In genomic region chr3:191502583-191502982, GRCh38 we compare ENCODE assay signal across 12 cellular contexts. TPM values are rescaled to one million over a fixed set of nuclear protein-coding genes. Genes with fewer than 3 reads are reported as not detected.
DNase-seq lines count a peak whose midpoint lies in the region; ATAC-seq and TF ChIP-seq lines count a peak whose summit lies in the region.
"Had no signal": no experiment of that assay in that cellular context is flagged by ENCODE, and none has a peak within 500 bp of the region (broad histone marks: within the 10 kb centered on the region; RNA-seq: fewer than 3 reads in every experiment).

No MANE protein-coding gene starts in this region.

- H2AFZ ChIP-seq in HCT116 (ENCODE audit: low read depth, low read length, poor library complexity, severe bottlenecking) = no peak overlapping the region

- H4K20me1 ChIP-seq in HCT116 (ENCODE audit: insufficient read depth) = no peaks in the 10 kb centered on the region

- TF ChIP-seq CTCF in HCT116 (IDR thresholded peaks at IDR 0.05 in 2 of 3, conservative IDR thresholded peaks at IDR 0.05 in 1 of 3; ENCODE audit: borderline replicate concordance in 1 of 3, insufficient read depth in 1 of 3, low read depth in 2 of 3, low read length in 2 of 3) (peak; percentile 11 to 60 (median 50); a peak in 3 of 6 replicates), WERI-Rb-1 (IDR thresholded peaks at IDR 0.05; ENCODE audit: low read depth, low read length) (peak; percentile 28; the same call in 1 of the 2 replicates), gastroesophageal sphincter (IDR thresholded peaks at IDR 0.05) (peak in 1 of 4 experiments; percentile 18), prostate gland (IDR thresholded peaks at IDR 0.05) (no peak)

- H3K27ac ChIP-seq in HCT116 (ENCODE audit: low read depth, low read length) (no peak overlapping the region), WERI-Rb-1 (no peak overlapping the region), gastroesophageal sphincter (no peak overlapping the region), prostate gland (no peak overlapping the region)
- H3K27ac ChIP-seq: esophagus squamous epithelium had no signal

- H3K9me2 ChIP-seq in HCT116 (ENCODE audit: insufficient read depth) = no peaks in the 10 kb centered on the region

- BruUV-seq in HCT116 (replicated peaks; lab: Mats Ljungman, UMichigan) = no TSS peak

- no peaks in the 10 kb centered on the region for H3K36me3 ChIP-seq in HCT116 (ENCODE audit: control insufficient read depth in 1 of 2, insufficient read depth in 2 of 2, low read length in 2 of 2)
- H3K36me3 ChIP-seq in WERI-Rb-1 = no peaks in the 10 kb centered on the region
- H3K36me3 ChIP-seq in gastroesophageal sphincter = no peaks in the 10 kb centered on the region
- no peaks in the 10 kb centered on the region for H3K36me3 ChIP-seq in prostate gland
- H3K36me3 ChIP-seq: esophagus squamous epithelium had no signal

- no peak overlapping the region for H3K9ac ChIP-seq in HCT116 (ENCODE audit: low read length)

- peak; percentile 68 for ATAC-seq in HCT116
- ATAC-seq in gastroesophageal sphincter = no peak

- H3K4me1 ChIP-seq in HCT116 (ENCODE audit: control insufficient read depth in 1 of 2, insufficient read depth in 2 of 2, low read length in 2 of 2) (no peaks in the 10 kb centered on the region), gastroesophageal sphincter (peaks cover 0 to 10% (median 0%) of the 10 kb centered on the region in 3 donors), prostate gland (replicated peaks) (no peaks in the 10 kb centered on the region)

- RAD21 ChIA-PET in HCT116 (lab: Charles Lee; ENCODE audit: low non-redundant PET in 1 of 2, low total read pairs in 2 of 2, uncharacterized antibody in 2 of 2, unreplicated experiment in 2 of 2) = no interaction called here

- 40 to 71% methylated on average over 3 of the region's 3 CpGs for WGBS in gastroesophageal sphincter (ENCODE audit: low coverage in 1 of 2), 2 donors
- WGBS in prostate gland = 66% methylated on average over 3 of the region's 3 CpGs

- intact Hi-C loops in HCT116 (cut with micrococcal nuclease) (loop anchor here (5.0 kb wide), 2 partner anchors 305 to 940 kb away; no protein-coding TSS in a partner anchor), prostate gland (cut with DNase I) (no loop called here)

- TF ChIP-seq POLR2A in HCT116 (IDR thresholded peaks at IDR 0.05; ENCODE audit: borderline replicate concordance, extremely low read depth, insufficient read depth, insufficient read length) (no peak), gastroesophageal sphincter (IDR thresholded peaks at IDR 0.05) (no peak), prostate gland (IDR thresholded peaks at IDR 0.05) (no peak)

- no peaks in the 10 kb centered on the region for H3K9me3 ChIP-seq in HCT116 (ENCODE audit: control insufficient read depth in 1 of 2, insufficient read depth in 1 of 2, low read depth in 1 of 2, low read length in 2 of 2)
- H3K9me3 ChIP-seq in WERI-Rb-1 (ENCODE audit: severe bottlenecking) = no peaks in the 10 kb centered on the region
- H3K9me3 ChIP-seq in gastroesophageal sphincter = no peaks in the 10 kb centered on the region
- H3K9me3 ChIP-seq in prostate gland = no peaks in the 10 kb centered on the region
- H3K9me3 ChIP-seq: esophagus squamous epithelium had no signal

- POLR2A ChIA-PET in HCT116 (lab: Charles Lee) = no interaction called here

- TF ChIP-seq RAD21 in HCT116 (IDR thresholded peaks at IDR 0.05; ENCODE audit: low read depth) = peak; percentile 66

- DNase-seq in COR-L47 (lab: John Stamatoyannopoulos, UW) (peak; percentile 16), HCT116 (ENCODE audit: low read depth, low spot score) (peak; percentile 12), WERI-Rb-1 (no peak), iPS-NIHi7 (ENCODE audit: extremely low spot score) (peak; percentile 44), NCI-H128 (lab: John Stamatoyannopoulos, UW; ENCODE audit: unreplicated experiment) (no peak), NCI-H1930 (lab: John Stamatoyannopoulos, UW) (no peak), prostate gland (ENCODE audit: low spot score) (no peak)
- DNase-seq: activated CD4-positive, alpha-beta T cell treated with anti-CD3 and anti-CD28 coated beads for 48 hours; activated naive CD8-positive, alpha-beta T cell treated with anti-CD3 and anti-CD28 coated beads, Interleukin-2, amount 10 ng/mL, durations not matched to agents 7 days and 5 days; esophagus squamous epithelium; stimulated activated CD4-positive, alpha-beta T cell treated with anti-CD3 and anti-CD28 coated beads, Interleukin-15, amount 100 ng/mL, for 24 hours had no signal

- no peak overlapping the region for H3K4me3 ChIP-seq in HCT116 (replicated peaks in 1 of 2; ENCODE audit: low read depth in 1 of 2, low read length in 2 of 2)
- no peak overlapping the region for H3K4me3 ChIP-seq in WERI-Rb-1 (ENCODE audit: low read depth, low read length)
- H3K4me3 ChIP-seq in gastroesophageal sphincter = no peak overlapping the region
- H3K4me3 ChIP-seq in prostate gland = no peak overlapping the region
- H3K4me3 ChIP-seq: esophagus squamous epithelium had no signal

- no peak overlapping the region for H3K4me2 ChIP-seq in HCT116 (ENCODE audit: low read length)

- TF ChIP-seq EP300 in gastroesophageal sphincter (IDR thresholded peaks at IDR 0.05) = no peak

- H3K27me3 ChIP-seq in HCT116 (ENCODE audit: insufficient read depth, low read length) = no peaks in the 10 kb centered on the region
- no peaks in the 10 kb centered on the region for H3K27me3 ChIP-seq in WERI-Rb-1 (ENCODE audit: insufficient read depth, low read depth, severe bottlenecking)
- H3K27me3 ChIP-seq in gastroesophageal sphincter = peaks cover 6% of the 10 kb centered on the region
- no peaks in the 10 kb centered on the region for H3K27me3 ChIP-seq in prostate gland (replicated peaks; ENCODE audit: insufficient read depth)
- H3K27me3 ChIP-seq: esophagus squamous epithelium had no signal

- H3K79me2 ChIP-seq in HCT116 (ENCODE audit: insufficient read depth, low read length) = no peaks in the 10 kb centered on the region

- CTCF ChIA-PET in HCT116 (lab: Charles Lee) = interaction anchor here (0.7 to 1.0 kb wide), 3 partner anchors 306 to 942 kb away, joined by 3 to 7 read pairs (median 5); no protein-coding TSS in a partner anchor

TF ChIP-seq in HCT116, 20 proteins besides CTCF, POLR2A, EP300 and RAD21 (continues in another document):
- TF ChIP-seq ZFX (IDR thresholded peaks at IDR 0.05) = no peak
- no peak for TF ChIP-seq YY1 (IDR thresholded peaks at IDR 0.05; ENCODE audit: extremely low read depth, insufficient replicate concordance, low read depth, low read length)
- TF ChIP-seq ATF3 (IDR thresholded peaks at IDR 0.05) = no peak
- no peak for TF ChIP-seq REST (IDR thresholded peaks at IDR 0.05; ENCODE audit: low read depth)
- no peak for TF ChIP-seq ZBTB33 (IDR thresholded peaks at IDR 0.05; ENCODE audit: extremely low read depth, insufficient replicate concordance, low read length)
- no peak for TF ChIP-seq EZH2 (IDR thresholded peaks at IDR 0.05)
- TF ChIP-seq MAX (IDR thresholded peaks at IDR 0.05) = no peak
- no peak for TF ChIP-seq TCF7L2 (IDR thresholded peaks at IDR 0.05; ENCODE audit: borderline replicate concordance, extremely low read depth, insufficient read depth, insufficient read length)
- no peak for TF ChIP-seq ZNF274 (IDR thresholded peaks at IDR 0.05; ENCODE audit: low read depth, low read length)
- TF ChIP-seq EGR1 (IDR thresholded peaks at IDR 0.05; ENCODE audit: low read depth) = no peak

RNA-seq across cellular contexts. Expression of gene PYDC2, which starts 41.6 kb away (rescaled TPM):
- total RNA-seq in HCT116 (2021; ENCODE audit: unreplicated experiment) (not detected), gastroesophageal sphincter (not detected), prostate gland (not detected)
- not detected in 2 replicates for polyA plus RNA-seq in HCT116 (2012)
- total RNA-seq: activated naive CD8-positive, alpha-beta T cell treated with anti-CD3 and anti-CD28 coated beads, Interleukin-2, amount 10 ng/mL, durations not matched to agents 7 days and 5 days; esophagus squamous epithelium had no signal

Comparison
In these comparisons a context has a peak if more than half of its experiments do, and no peak if none do; other contexts are left out.
1. DNase-seq: peak in COR-L47 (single experiment), HCT116 (single experiment) and iPS-NIHi7 (single experiment); none in WERI-Rb-1 (single experiment), NCI-H128 (single experiment), NCI-H1930 (0 of 2) and prostate gland (single experiment).
2. CTCF ChIP-seq: peak in HCT116 (3 of 3) and WERI-Rb-1 (single experiment); none in prostate gland (0 of 4).